20 cellular contexts compared by ENCODE assay signal in the genomic region with DNA sequence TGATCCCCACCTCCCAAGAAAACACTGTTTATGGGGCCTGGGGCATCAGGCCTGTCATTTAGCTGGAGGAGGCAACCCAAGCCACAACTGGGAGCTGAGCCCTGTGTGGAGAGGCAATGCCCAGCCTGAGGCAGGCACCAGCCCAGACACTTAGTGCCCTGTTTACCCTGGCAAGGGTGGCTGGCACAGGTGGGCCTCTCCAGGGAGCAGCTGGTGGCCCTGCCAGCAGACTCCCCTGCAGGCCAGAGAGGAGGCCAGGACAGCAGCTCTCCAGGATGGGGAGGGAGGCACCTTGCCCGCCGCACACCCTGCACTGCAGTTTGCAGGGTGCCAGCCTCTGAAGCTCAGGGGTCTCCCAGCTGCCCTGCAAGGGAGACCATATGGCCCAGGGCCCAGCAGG. TPM values are rescaled to one million over a fixed set of nuclear protein-coding genes. Genes with fewer than 3 reads are reported as not detected.
A peak's percentile ranks its signal among the peaks of the same experiment; 100 is the strongest.
DNase-seq lines count a peak whose midpoint lies in the region; ATAC-seq, FAIRE-seq and TF ChIP-seq lines count a peak whose summit lies in the region.
"Had no signal": no experiment of that assay in that cellular context is flagged by ENCODE, and none has a peak within 500 bp of the region (broad histone marks: within the 10 kb centered on the region; RNA-seq: fewer than 3 reads in every experiment).

No MANE protein-coding gene starts in this region.

- H2BK5ac ChIP-seq in mesenchymal stem cell (ENCODE audit: low read depth, low read length, poor library complexity, severe bottlenecking) = peak overlapping the region; percentile 49

- no peaks in the 10 kb centered on the region for H3K9me3 ChIP-seq in RWPE2 (ENCODE audit: severe bottlenecking)
- no peaks in the 10 kb centered on the region for H3K9me3 ChIP-seq in mesenchymal stem cell (ENCODE audit: control insufficient read depth, low read length)
- H3K9me3 ChIP-seq in upper lobe of left lung = no peaks in the 10 kb centered on the region
- no peaks in the 10 kb centered on the region for H3K9me3 ChIP-seq in transverse colon
- H3K9me3 ChIP-seq: right atrium auricular region, testis had no signal

- intact Hi-C loops in transverse colon (cut with DNase I; ENCODE audit: low total_unique reads) = no loop called here

- H3K4me2 ChIP-seq in mesenchymal stem cell (ENCODE audit: low read length, poor library complexity, severe bottlenecking) = no peak overlapping the region

- TF ChIP-seq EP300 in upper lobe of left lung (IDR thresholded peaks at IDR 0.05) (no peak), transverse colon (IDR thresholded peaks at IDR 0.05; ENCODE audit: low read depth) (no peak)

- no peak for ATAC-seq in RWPE2 (ENCODE audit: low read depth)
- no peak for ATAC-seq in upper lobe of left lung (ENCODE audit: low FRiP score in 2 of 2)
- ATAC-seq: effector memory CD8-positive, alpha-beta T cell had no signal

- H2AFZ ChIP-seq in mesenchymal stem cell (ENCODE audit: low read depth, low read length) = no peak overlapping the region

- H3K4ac ChIP-seq in mesenchymal stem cell (ENCODE audit: low read depth in 1 of 2, low read length in 2 of 2) = peak overlapping the region; percentile 42 to 77

- H3K4me3 ChIP-seq in RWPE2 (ENCODE audit: severe bottlenecking) (no peak overlapping the region), mesenchymal stem cell (ENCODE audit: insufficient read depth in 1 of 2, low read depth in 1 of 2, low read length in 2 of 2) (peak overlapping the region in 1 of 2 experiments; percentile 65), upper lobe of left lung (no peak overlapping the region), transverse colon (no peak overlapping the region)
- H3K4me3 ChIP-seq: lung, right atrium auricular region, testis had no signal

- H2BK120ac ChIP-seq in mesenchymal stem cell (ENCODE audit: low read depth, low read length) = peak overlapping the region; percentile 8

- H3K18ac ChIP-seq in mesenchymal stem cell (ENCODE audit: low read depth in 1 of 2, low read length in 2 of 2) = peak overlapping the region in 1 of 2 experiments; percentile 86

- H3K27me3 ChIP-seq in RWPE2 (ENCODE audit: insufficient read depth, poor library complexity, severe bottlenecking) (no peaks in the 10 kb centered on the region), mesenchymal stem cell (ENCODE audit: control insufficient read depth in 1 of 2, insufficient read depth in 1 of 2, low read length in 2 of 2) (no peaks in the 10 kb centered on the region), upper lobe of left lung (no peaks in the 10 kb centered on the region), transverse colon (no peaks in the 10 kb centered on the region)
- H3K27me3 ChIP-seq: right atrium auricular region, testis had no signal

- peak overlapping the region; percentile 89 for H2AK5ac ChIP-seq in mesenchymal stem cell (ENCODE audit: low read length, severe bottlenecking)

- H2BK12ac ChIP-seq in mesenchymal stem cell (ENCODE audit: low read length in 2 of 2) = peak overlapping the region; percentile 83 to 97

- in situ Hi-C loops in transverse colon (cut with MboI; ENCODE audit: low pct_ligation_motif_present in 1 of 4, low pct_unique_long_range_greater_than_20kb in 1 of 4, low sequenced_read_pairs in 3 of 4) = loop anchor here in 2 of 4 donors (5.0 to 10.0 kb wide), 2 partner anchors 58 to 60 kb away; a partner anchor contains a TSS

- TF ChIP-seq POLR2A in upper lobe of left lung (IDR thresholded peaks at IDR 0.05) (no peak), transverse colon (IDR thresholded peaks at IDR 0.05) (no peak)

- H2BK15ac ChIP-seq in mesenchymal stem cell (ENCODE audit: low read depth, poor library complexity, severe bottlenecking) = no peak overlapping the region

- H3K79me1 ChIP-seq in mesenchymal stem cell (replicated peaks; ENCODE audit: low read length, poor library complexity, severe bottlenecking) = peaks cover 14% of the 10 kb centered on the region

- peak overlapping the region; percentile 73 for H4K91ac ChIP-seq in mesenchymal stem cell (ENCODE audit: low read length)

- peak overlapping the region in 1 of 2 experiments; percentile 74 for H3K14ac ChIP-seq in mesenchymal stem cell (ENCODE audit: low read length in 2 of 2)

- FAIRE-seq in RCC 7860 (lab: Jason Lieb, UNC) = no peak

- 100% methylated on average over 2 of the region's 2 CpGs for WGBS in mesenchymal stem cell
- WGBS in upper lobe of left lung, 2 donors = 37% methylated on average over 2 of the region's 2 CpGs; no CpG with 5 or more reads in 1 of the 2 donors
- no CpG with 5 or more reads among the region's 2 CpGs for WGBS in transverse colon (ENCODE audit: low coverage in 1 of 2), 2 donors

- H3K23ac ChIP-seq in mesenchymal stem cell (ENCODE audit: low read length in 2 of 2) = no peak overlapping the region

- TF ChIP-seq CTCF in RWPE2 (IDR thresholded peaks at IDR 0.05; ENCODE audit: poor library complexity, severe bottlenecking) (no peak), upper lobe of left lung (IDR thresholded peaks at IDR 0.05) (no peak), transverse colon (IDR thresholded peaks at IDR 0.05) (no peak)

- H3K27ac ChIP-seq in RWPE2 (ENCODE audit: poor library complexity, severe bottlenecking) (no peak overlapping the region), mesenchymal stem cell (ENCODE audit: low read length, poor library complexity, severe bottlenecking) (peak overlapping the region; percentile 85), upper lobe of left lung (no peak overlapping the region), transverse colon (no peak overlapping the region)
- H3K27ac ChIP-seq: right atrium auricular region had no signal

- peak overlapping the region; percentile 5 for H4K8ac ChIP-seq in mesenchymal stem cell (ENCODE audit: low read length)

- H3K9ac ChIP-seq in mesenchymal stem cell (ENCODE audit: low read length) = peak overlapping the region; percentile 78

- peak; percentile 43 for DNase-seq in activated CD8-positive, alpha-beta memory T cell treated with anti-CD3 and anti-CD28 coated beads, Interleukin-2, amount 50 U/mL, for 48 hours
- DNase-seq in activated CD8-positive, alpha-beta memory T cell treated with anti-CD3 and anti-CD28 coated beads, Interleukin-2, amount 50 U/mL, for 4 hours = no peak
- peak; percentile 46 for DNase-seq in RWPE2 (ENCODE audit: low spot score)
- DNase-seq in mesenchymal stem cell = no peak
- peak; percentile 48 to 77 for DNase-seq in upper lobe of left lung
- DNase-seq in RCC 7860 (ENCODE audit: low spot score) = no peak
- no peak for DNase-seq in NCI-H526 (lab: John Stamatoyannopoulos, UW)
- DNase-seq in transverse colon = no peak
- DNase-seq: activated CD4-positive, alpha-beta T cell treated with anti-CD3 and anti-CD28 coated beads for 4 hours; activated naive CD8-positive, alpha-beta T cell treated with anti-CD3 and anti-CD28 coated beads, Interleukin-2, amount 10 ng/mL, durations not matched to agents 7 days and 5 days; caudate nucleus; effector memory CD8-positive, alpha-beta T cell; NCI-H1930; NCI-H82; stimulated activated CD4-positive, alpha-beta T cell treated with anti-CD3 and anti-CD28 coated beads, Interleukin-2, amount 100 ng/mL, for 24 hours; testis had no signal

- H3K36me3 ChIP-seq in RWPE2 (ENCODE audit: low read depth) = no peaks in the 10 kb centered on the region
- H3K36me3 ChIP-seq in mesenchymal stem cell (ENCODE audit: control insufficient read depth in 1 of 2, insufficient read depth in 2 of 2, low read depth in 1 of 2, low read length in 2 of 2) = peaks cover 0 to 9% of the 10 kb centered on the region in 2 experiments
- no peaks in the 10 kb centered on the region for H3K36me3 ChIP-seq in upper lobe of left lung
- no peaks in the 10 kb centered on the region for H3K36me3 ChIP-seq in transverse colon
- H3K36me3 ChIP-seq: right atrium auricular region had no signal

- H3K4me1 ChIP-seq in RWPE2 (ENCODE audit: insufficient read depth, poor library complexity, severe bottlenecking) (peaks cover 9% of the 10 kb centered on the region), mesenchymal stem cell (ENCODE audit: control insufficient read depth, insufficient read depth, low read depth, low read length) (peaks cover 74% of the 10 kb centered on the region), upper lobe of left lung (peaks cover 13 to 38% (median 34%) of the 10 kb centered on the region in 4 donors), transverse colon (peaks cover 12 to 21% (median 18%) of the 10 kb centered on the region in 4 donors)

RNA-seq across cellular contexts. Expression of a gene that starts 9.1 kb away (rescaled TPM):
- 0.86 TPM for polyA plus RNA-seq in mesenchymal stem cell (2013, experiment 1 of 2)
- 0.62 TPM for polyA plus RNA-seq in mesenchymal stem cell (2013, experiment 2 of 2)
- total RNA-seq in upper lobe of left lung (10 to 100 TPM in 1 of 6 donors, 1 to 10 TPM in 5; 1.3 to 15.7 (median 3.8) TPM), transverse colon (1 to 10 TPM in 2 of 4 donors, not detected in 2; 1.9 to 3.7 TPM)
- total RNA-seq: activated naive CD8-positive, alpha-beta T cell treated with anti-CD3 and anti-CD28 coated beads, Interleukin-2, amount 10 ng/mL, durations not matched to agents 7 days and 5 days; LHCN-M2; right atrium auricular region; RPMI7951 had no signal

Comparison
In these comparisons a context has a peak if more than half of its experiments do, and no peak if none do; other contexts are left out.
1. DNase-seq: peak in activated CD8-positive, alpha-beta memory T cell treated with anti-CD3 and anti-CD28 coated beads, Interleukin-2, amount 50 U/mL, for 48 hours (single experiment), RWPE2 (single experiment) and upper lobe of left lung (2 of 2); none in activated CD8-positive, alpha-beta memory T cell treated with anti-CD3 and anti-CD28 coated beads, Interleukin-2, amount 50 U/mL, for 4 hours (single experiment), mesenchymal stem cell (single experiment), RCC 7860 (single experiment), NCI-H526 (0 of 2) and transverse colon (single experiment).